22 cellular contexts compared by ENCODE assay signal in the genomic region with DNA sequence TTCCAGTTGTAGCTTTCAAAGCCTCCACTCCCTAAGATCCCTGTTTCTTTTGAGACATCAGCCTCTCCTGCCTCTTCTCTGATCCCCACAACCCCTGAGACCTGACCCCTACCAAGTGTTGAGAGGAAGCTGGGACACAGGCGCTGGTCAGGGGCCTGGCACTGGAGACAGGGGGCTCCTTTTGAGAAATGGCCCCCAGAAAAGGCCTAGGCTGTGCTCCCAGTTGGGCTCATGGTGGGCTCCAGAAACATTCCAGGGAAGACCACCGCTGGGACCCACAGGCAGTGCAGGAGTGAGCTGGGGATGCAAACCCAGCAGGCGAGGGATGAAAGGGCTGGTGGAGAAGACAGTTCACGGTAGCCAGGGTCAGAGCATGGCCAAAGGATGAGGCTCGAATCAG. TPM values are rescaled to one million over a fixed set of nuclear protein-coding genes. Genes with fewer than 3 reads are reported as not detected.
"Had no signal": no experiment of that assay in that cellular context is flagged by ENCODE, and none has a peak within 500 bp of the region (broad histone marks: within the 10 kb centered on the region; RNA-seq: fewer than 3 reads in every experiment).

No MANE protein-coding gene starts in this region.

- H3K9me3 Mint-ChIP-seq: naive thymus-derived CD4-positive, alpha-beta T cell; neural progenitor cell had no signal

- H2AFZ ChIP-seq: hepatocyte, neural progenitor cell had no signal

- H3K27ac ChIP-seq: foreskin keratinocyte, hepatocyte, neural progenitor cell, psoas muscle, tibial artery, upper lobe of left lung, uterus had no signal

- H3K9me3 ChIP-seq: psoas muscle, tibial artery, upper lobe of left lung, uterus had no signal

- H3K4me3 ChIP-seq: hepatocyte, lung, neural progenitor cell, psoas muscle, tibial artery, upper lobe of left lung, uterus had no signal

- ATAC-seq: foreskin keratinocyte; left cardiac atrium; left ventricle myocardium superior; naive thymus-derived CD4-positive, alpha-beta T cell; psoas muscle; stimulated activated naive CD8-positive, alpha-beta T cell treated with anti-CD3 and anti-CD28 coated beads, Interleukin-15, Interleukin-2, amounts not matched to agents 100 U/mL and 50 U/mL, for 24 hours had no signal

- FAIRE-seq: colon, kidney, small intestine had no signal

- H3K27ac Mint-ChIP-seq: naive thymus-derived CD4-positive, alpha-beta T cell had no signal

- H3K4me1 ChIP-seq: uterus had no signal

- H3K36me3 ChIP-seq: neural progenitor cell, tibial artery, upper lobe of left lung, uterus had no signal

- H3K79me2 ChIP-seq: hepatocyte had no signal

- H3K9ac ChIP-seq: neural progenitor cell had no signal

- H3K4me2 ChIP-seq: hepatocyte, neural progenitor cell had no signal

- H3K27me3 ChIP-seq: foreskin keratinocyte, hepatocyte, neural progenitor cell, tibial artery, upper lobe of left lung, uterus had no signal

- H3K4me3 Mint-ChIP-seq: naive thymus-derived CD4-positive, alpha-beta T cell; neural progenitor cell had no signal

- H3K36me3 Mint-ChIP-seq: naive thymus-derived CD4-positive, alpha-beta T cell had no signal

- DNase-seq: dermis blood vessel endothelial cell; foreskin keratinocyte; left cardiac atrium; left ventricle myocardium superior; mesendoderm; naive thymus-derived CD4-positive, alpha-beta T cell; occipital lobe; psoas muscle; retina; small intestine; stimulated activated CD4-positive, alpha-beta T cell treated with anti-CD3 and anti-CD28 coated beads, Interleukin-12 subunit alpha, Interleukin-12 subunit beta, amount 100 ng/mL, for 4 hours; stimulated activated naive CD8-positive, alpha-beta T cell treated with anti-CD3 and anti-CD28 coated beads, Interleukin-15, Interleukin-2, amounts not matched to agents 100 U/mL and 50 U/mL, for 24 hours; upper lobe of left lung; uterus had no signal

RNA-seq across cellular contexts. Expression of gene SSUH2, which starts 16.6 kb away (rescaled TPM):
- total RNA-seq: dermis blood vessel endothelial cell; epithelial cell of proximal tubule; mononuclear cell; naive thymus-derived CD4-positive, alpha-beta T cell had no signal
- polyA plus RNA-seq: naive thymus-derived CD4-positive, alpha-beta T cell had no signal
